Comparison of ENCODE assay signal across 8 cellular contexts in genomic region chr19:50383307-50383851, GRCh38. TPM values are rescaled to one million over a fixed set of nuclear protein-coding genes. Genes with fewer than 3 reads are reported as not detected.
DNase-seq lines count a peak whose midpoint lies in the region; ATAC-seq, FAIRE-seq and TF ChIP-seq lines count a peak whose summit lies in the region.

No MANE protein-coding gene starts in this region.

- H3K4me3 ChIP-seq in keratinocyte (ENCODE audit: control insufficient read depth in 2 of 3, extremely low read depth in 1 of 3, insufficient read depth in 2 of 3, low read depth in 1 of 3, low read length in 3 of 3) (peak overlapping the region; percentile 58 to 78 (median 70)), thoracic aorta (peak overlapping the region; percentile 76)

- TF ChIP-seq CTCF in keratinocyte (optimal IDR thresholded peaks at IDR 0.05 in 1 of 3, IDR thresholded peaks at IDR 0.05 in 1 of 3, conservative IDR thresholded peaks at IDR 0.05 in 1 of 3; ENCODE audit: extremely low read depth in 1 of 3, insufficient read depth in 2 of 3, low read length in 3 of 3), result no peak
- no peak for TF ChIP-seq CTCF in thoracic aorta (IDR thresholded peaks at IDR 0.05)

- no peaks in the 10 kb centered on the region for H3K9me3 Mint-ChIP-seq in activated naive CD4-positive, alpha-beta T cell treated with anti-CD3 and anti-CD28 coated beads, Interleukin-2, amount 50 U/mL, for 24 hours
- no peaks in the 10 kb centered on the region for H3K9me3 Mint-ChIP-seq in activated T-helper 2 cell treated with anti-CD3 and anti-CD28 coated beads, Interferon-gamma antibody, Interleukin-2, Interleukin-4, amounts not matched to agents 10 μg/mL and 5 μg/mL and 100 μg/mL, durations not matched to agents 14 hours and 24 hours and 36 hours

- H3K36me3 ChIP-seq in keratinocyte (ENCODE audit: control insufficient read depth in 2 of 2, extremely low read depth in 1 of 2, insufficient read depth in 2 of 2, low read length in 2 of 2) (peaks cover 21 to 26% of the 10 kb centered on the region in 2 experiments), thoracic aorta (peaks cover 38% of the 10 kb centered on the region)

- H3K79me2 ChIP-seq in keratinocyte (ENCODE audit: control insufficient read depth, insufficient read depth, low read length), result peaks cover 32% of the 10 kb centered on the region

- no peak for ATAC-seq in thoracic aorta (ENCODE audit: insufficient number of reproducible peaks, low FRiP score, low read depth)

- no peaks in the 10 kb centered on the region for H3K27me3 Mint-ChIP-seq in activated naive CD4-positive, alpha-beta T cell treated with anti-CD3 and anti-CD28 coated beads, Interleukin-2, amount 50 U/mL, for 24 hours
- no peaks in the 10 kb centered on the region for H3K27me3 Mint-ChIP-seq in activated T-helper 2 cell treated with anti-CD3 and anti-CD28 coated beads, Interferon-gamma antibody, Interleukin-2, Interleukin-4, amounts not matched to agents 10 μg/mL and 5 μg/mL and 100 μg/mL, durations not matched to agents 14 hours and 24 hours and 36 hours (ENCODE audit: low read depth)

- no peaks in the 10 kb centered on the region for H3K9me3 ChIP-seq in keratinocyte (ENCODE audit: control insufficient read depth, low read depth, low read length)
- no peaks in the 10 kb centered on the region for H3K9me3 ChIP-seq in thoracic aorta

- no peak for DNase-seq in activated naive CD4-positive, alpha-beta T cell treated with Interleukin-2 at 50 U/mL for 16 hours
- no peak for DNase-seq in activated T-helper 2 cell treated with anti-CD3 and anti-CD28 coated beads, Interferon-gamma antibody, Interleukin-2, Interleukin-4, amounts not matched to agents 10 μg/mL and 5 μg/mL and 100 μg/mL, durations not matched to agents 14 hours and 24 hours and 36 hours (ENCODE audit: low spot score)
- DNase-seq in keratinocyte (ENCODE audit: low read depth, low spot score) (no peak), thoracic aorta (ENCODE audit: low spot score) (no peak)
- no peak for DNase-seq in stimulated activated CD4-positive, alpha-beta T cell treated with anti-CD3 and anti-CD28 coated beads, Interleukin-4, amount 100 ng/mL, for 24 hours
- no peak for DNase-seq in stimulated activated CD4-positive, alpha-beta T cell treated with anti-CD3 and anti-CD28 coated beads, Interleukin-2, amount 100 ng/mL, for 24 hours
- DNase-seq in activated CD4-positive, alpha-beta T cell treated with anti-CD3 and anti-CD28 coated beads for 4 hours, result no peak

- no peaks in the 10 kb centered on the region for H4K20me1 ChIP-seq in keratinocyte (ENCODE audit: control insufficient read depth, extremely low read depth, insufficient read depth, low read length)

- no peak for FAIRE-seq in keratinocyte (lab: Jason Lieb, UNC)

- H3K27ac ChIP-seq in keratinocyte (ENCODE audit: control insufficient read depth, insufficient read depth, low read length), result peak overlapping the region; percentile 69
- peak overlapping the region; percentile 59 to 65 for H3K27ac ChIP-seq in thoracic aorta

- peaks cover 36% of the 10 kb centered on the region for H3K4me1 Mint-ChIP-seq in activated naive CD4-positive, alpha-beta T cell treated with anti-CD3 and anti-CD28 coated beads, Interleukin-2, amount 50 U/mL, for 24 hours
- peaks cover 28% of the 10 kb centered on the region for H3K4me1 Mint-ChIP-seq in activated T-helper 2 cell treated with anti-CD3 and anti-CD28 coated beads, Interferon-gamma antibody, Interleukin-2, Interleukin-4, amounts not matched to agents 10 μg/mL and 5 μg/mL and 100 μg/mL, durations not matched to agents 14 hours and 24 hours and 36 hours (ENCODE audit: low read depth)

- H3K4me1 ChIP-seq in keratinocyte (ENCODE audit: control insufficient read depth, extremely low read depth, insufficient read depth, low read length), result peaks cover 18% of the 10 kb centered on the region
- peaks cover 6 to 18% of the 10 kb centered on the region in 2 donors for H3K4me1 ChIP-seq in thoracic aorta (ENCODE audit: control insufficient read depth in 1 of 2, low read depth in 2 of 2)

- peak overlapping the region; percentile 95 for H3K4me3 Mint-ChIP-seq in activated naive CD4-positive, alpha-beta T cell treated with anti-CD3 and anti-CD28 coated beads, Interleukin-2, amount 50 U/mL, for 24 hours
- H3K4me3 Mint-ChIP-seq in activated T-helper 2 cell treated with anti-CD3 and anti-CD28 coated beads, Interferon-gamma antibody, Interleukin-2, Interleukin-4, amounts not matched to agents 10 μg/mL and 5 μg/mL and 100 μg/mL, durations not matched to agents 14 hours and 24 hours and 36 hours (ENCODE audit: low read depth), result peak overlapping the region; percentile 99

- peak overlapping the region; percentile 80 for H2AFZ ChIP-seq in keratinocyte (ENCODE audit: control insufficient read depth, low read length)

- peak overlapping the region; percentile 84 for H3K4me2 ChIP-seq in keratinocyte (ENCODE audit: control insufficient read depth, extremely low read depth, insufficient read depth, low read depth, low read length)

- peak overlapping the region; percentile 72 for H3K9ac ChIP-seq in keratinocyte (ENCODE audit: control insufficient read depth, extremely low read depth, insufficient read depth, low read length)

- dilution Hi-C loops in keratinocyte (cut with MboI; ENCODE audit: extremely low pct_ligation_motif_present, low sequenced_read_pairs), result no loop called here

- intact Hi-C loops in activated T-helper 2 cell treated with anti-CD3 and anti-CD28 coated beads, Interferon-gamma antibody, Interleukin-2, Interleukin-4, amounts not matched to agents 10 μg/mL and 5 μg/mL and 100 μg/mL, durations not matched to agents 14 hours and 24 hours and 36 hours (cut with micrococcal nuclease), result no loop called here

- H3K27ac Mint-ChIP-seq in activated naive CD4-positive, alpha-beta T cell treated with anti-CD3 and anti-CD28 coated beads, Interleukin-2, amount 50 U/mL, for 24 hours, result peak overlapping the region; percentile 92
- H3K27ac Mint-ChIP-seq in activated T-helper 2 cell treated with anti-CD3 and anti-CD28 coated beads, Interferon-gamma antibody, Interleukin-2, Interleukin-4, amounts not matched to agents 10 μg/mL and 5 μg/mL and 100 μg/mL, durations not matched to agents 14 hours and 24 hours and 36 hours, result peak overlapping the region; percentile 96

- H3K27me3 ChIP-seq in keratinocyte (ENCODE audit: control insufficient read depth, extremely low read depth, insufficient read depth, low read length) (no peaks in the 10 kb centered on the region), thoracic aorta (replicated peaks; ENCODE audit: insufficient read depth) (no peaks in the 10 kb centered on the region)

- peaks cover 2% of the 10 kb centered on the region for H3K9me1 ChIP-seq in keratinocyte (ENCODE audit: control insufficient read depth, extremely low read depth, insufficient read depth, low read length)

- H3K36me3 Mint-ChIP-seq in activated naive CD4-positive, alpha-beta T cell treated with anti-CD3 and anti-CD28 coated beads, Interleukin-2, amount 50 U/mL, for 24 hours, result peaks cover 15% of the 10 kb centered on the region
- H3K36me3 Mint-ChIP-seq in activated T-helper 2 cell treated with anti-CD3 and anti-CD28 coated beads, Interferon-gamma antibody, Interleukin-2, Interleukin-4, amounts not matched to agents 10 μg/mL and 5 μg/mL and 100 μg/mL, durations not matched to agents 14 hours and 24 hours and 36 hours (ENCODE audit: low read depth), result peaks cover 53% of the 10 kb centered on the region

RNA-seq across cellular contexts. Expression of gene POLD1, which starts 0.8 kb away (rescaled TPM):
- total RNA-seq in activated T-helper 2 cell treated with anti-CD3 and anti-CD28 coated beads, Interferon-gamma antibody, Interleukin-2, Interleukin-4, amounts not matched to agents 10 μg/mL and 5 μg/mL and 100 μg/mL, durations not matched to agents 14 hours and 24 hours and 36 hours, result 153 and 162 TPM in 2 replicates
- 8.7 to 12.2 TPM (median 10.7 TPM) in 3 replicates for polyA plus RNA-seq in keratinocyte
- polyA plus RNA-seq in keratinocyte (2011; ENCODE audit: low read depth), result 15.2 TPM
- 3.7 and 12.7 TPM in 2 replicates for polyA plus RNA-seq in keratinocyte (2011; cell fraction: cytosol; rRNA removed)
- polyA plus RNA-seq in keratinocyte (2011; cell fraction: nucleus; rRNA removed), result 17.9 and 25.8 TPM in 2 replicates
- polyA plus RNA-seq in keratinocyte (2012; ENCODE audit: low replicate concordance), result 12.0 and 30.2 TPM in 2 replicates
- 13.6 to 35.0 TPM (median 17.4 TPM) in 3 replicates for polyA minus RNA-seq in keratinocyte
- polyA minus RNA-seq in keratinocyte (2011; cell fraction: cytosol; rRNA and poly(A)+ RNA removed), result 40.7 TPM
- polyA minus RNA-seq in keratinocyte (2011; cell fraction: nucleus; rRNA and poly(A)+ RNA removed), result 15.3 and 24.7 TPM in 2 replicates
- total RNA-seq in thoracic aorta, result 10 to 100 TPM; 12.8 to 39.5 TPM

RNA-seq across cellular contexts. Expression of gene NR1H2, which starts 7.1 kb away (rescaled TPM):
- 76.1 and 79.9 TPM in 2 replicates for total RNA-seq in activated T-helper 2 cell treated with anti-CD3 and anti-CD28 coated beads, Interferon-gamma antibody, Interleukin-2, Interleukin-4, amounts not matched to agents 10 μg/mL and 5 μg/mL and 100 μg/mL, durations not matched to agents 14 hours and 24 hours and 36 hours
- 19.5 to 32.3 TPM (median 27.4 TPM) in 3 replicates for polyA plus RNA-seq in keratinocyte
- 20.5 TPM for polyA plus RNA-seq in keratinocyte (2011; ENCODE audit: low read depth)
- polyA plus RNA-seq in keratinocyte (2011; cell fraction: cytosol; rRNA removed), result 18.8 and 30.0 TPM in 2 replicates
- 23.5 and 32.7 TPM in 2 replicates for polyA plus RNA-seq in keratinocyte (2011; cell fraction: nucleus; rRNA removed)
- polyA plus RNA-seq in keratinocyte (2012; ENCODE audit: low replicate concordance), result 33.5 and 33.7 TPM in 2 replicates
- 20.0 to 33.8 TPM (median 22.9 TPM) in 3 replicates for polyA minus RNA-seq in keratinocyte
- polyA minus RNA-seq in keratinocyte (2011; cell fraction: cytosol; rRNA and poly(A)+ RNA removed), result 35.3 TPM
- 13.3 and 15.3 TPM in 2 replicates for polyA minus RNA-seq in keratinocyte (2011; cell fraction: nucleus; rRNA and poly(A)+ RNA removed)
- total RNA-seq in thoracic aorta, result 100 to 1,000 TPM; 113 to 138 TPM

RNA-seq across cellular contexts. Expression of gene NAPSA, which starts 17.9 kb away (rescaled TPM):
- total RNA-seq in activated T-helper 2 cell treated with anti-CD3 and anti-CD28 coated beads, Interferon-gamma antibody, Interleukin-2, Interleukin-4, amounts not matched to agents 10 μg/mL and 5 μg/mL and 100 μg/mL, durations not matched to agents 14 hours and 24 hours and 36 hours, result 5.1 and 5.5 TPM in 2 replicates
- 0.51 to 2.8 TPM (median 0.94 TPM) in 3 replicates for polyA plus RNA-seq in keratinocyte
- not detected for polyA plus RNA-seq in keratinocyte (2011; ENCODE audit: low read depth)
- 0.22 and 0.31 TPM in 2 replicates for polyA plus RNA-seq in keratinocyte (2011; cell fraction: cytosol; rRNA removed)
- polyA plus RNA-seq in keratinocyte (2011; cell fraction: nucleus; rRNA removed), result 6.2 and 6.7 TPM in 2 replicates
- polyA plus RNA-seq in keratinocyte (2012; ENCODE audit: low replicate concordance), result 0.30 and 1.2 TPM in 2 replicates
- 0.67 to 0.96 TPM in 2 of 3 replicates, not detected in the other for polyA minus RNA-seq in keratinocyte
- polyA minus RNA-seq in keratinocyte (2011; cell fraction: cytosol; rRNA and poly(A)+ RNA removed), result not detected
- polyA minus RNA-seq in keratinocyte (2011; cell fraction: nucleus; rRNA and poly(A)+ RNA removed), result 0.23 and 0.63 TPM in 2 replicates
- total RNA-seq in thoracic aorta, result not detected

RNA-seq across cellular contexts. Expression of gene SPIB, which starts 35.4 kb away (rescaled TPM):
- 0.66 and 0.80 TPM in 2 replicates for total RNA-seq in activated T-helper 2 cell treated with anti-CD3 and anti-CD28 coated beads, Interferon-gamma antibody, Interleukin-2, Interleukin-4, amounts not matched to agents 10 μg/mL and 5 μg/mL and 100 μg/mL, durations not matched to agents 14 hours and 24 hours and 36 hours
- polyA plus RNA-seq in keratinocyte, result 0.10 TPM in 1 of 3 replicates, not detected in the others
- not detected for polyA plus RNA-seq in keratinocyte (2011; ENCODE audit: low read depth)
- polyA plus RNA-seq in keratinocyte (2011; cell fraction: cytosol; rRNA removed), result not detected in 2 replicates
- polyA plus RNA-seq in keratinocyte (2011; cell fraction: nucleus; rRNA removed), result not detected in 2 replicates
- 0.07 TPM in 1 of 2 replicates, not detected in the other for polyA plus RNA-seq in keratinocyte (2012; ENCODE audit: low replicate concordance)
- polyA minus RNA-seq in keratinocyte, result not detected in 3 replicates
- not detected for polyA minus RNA-seq in keratinocyte (2011; cell fraction: cytosol; rRNA and poly(A)+ RNA removed)
- polyA minus RNA-seq in keratinocyte (2011; cell fraction: nucleus; rRNA and poly(A)+ RNA removed), result not detected in 2 replicates
- total RNA-seq in thoracic aorta, result not detected

RNA-seq across cellular contexts. Expression of gene MYBPC2, which starts 49.3 kb away (rescaled TPM):
- 0.21 and 0.25 TPM in 2 replicates for total RNA-seq in activated T-helper 2 cell treated with anti-CD3 and anti-CD28 coated beads, Interferon-gamma antibody, Interleukin-2, Interleukin-4, amounts not matched to agents 10 μg/mL and 5 μg/mL and 100 μg/mL, durations not matched to agents 14 hours and 24 hours and 36 hours
- polyA plus RNA-seq in keratinocyte, result 0.01 TPM in 1 of 3 replicates, not detected in the others
- not detected for polyA plus RNA-seq in keratinocyte (2011; ENCODE audit: low read depth)
- polyA plus RNA-seq in keratinocyte (2011; cell fraction: cytosol; rRNA removed), result not detected in 2 replicates
- not detected in 2 replicates for polyA plus RNA-seq in keratinocyte (2011; cell fraction: nucleus; rRNA removed)
- polyA plus RNA-seq in keratinocyte (2012; ENCODE audit: low replicate concordance), result not detected in 2 replicates
- not detected in 3 replicates for polyA minus RNA-seq in keratinocyte
- not detected for polyA minus RNA-seq in keratinocyte (2011; cell fraction: cytosol; rRNA and poly(A)+ RNA removed)
- not detected in 2 replicates for polyA minus RNA-seq in keratinocyte (2011; cell fraction: nucleus; rRNA and poly(A)+ RNA removed)
- under 1 TPM in 1 of 2 donors, not detected in 1; 0.14 TPM for total RNA-seq in thoracic aorta
